ENCODE assay signal across 21 cellular contexts in genomic region chr10:29357962-29358635, GRCh38.
"Had no signal": no experiment of that assay in that cellular context is flagged by ENCODE, and none has a peak within 500 bp of the region (broad histone marks: within the 10 kb centered on the region; RNA-seq: fewer than 3 reads in every experiment).

No MANE protein-coding gene starts in this region.

- H3K4me3 ChIP-seq: ascending aorta, K562, SK-N-MC had no signal

- H3K27me3 ChIP-seq: ascending aorta had no signal

- H3K36me3 Mint-ChIP-seq: activated naive CD4-positive, alpha-beta T cell treated with anti-CD3 and anti-CD28 coated beads, Interleukin-2, amount 50 U/mL, for 72 hours; brain had no signal

- H3K9me3 Mint-ChIP-seq: activated naive CD4-positive, alpha-beta T cell treated with anti-CD3 and anti-CD28 coated beads, Interleukin-2, amount 50 U/mL, for 72 hours; activated naive CD8-positive, alpha-beta T cell treated with anti-CD3 and anti-CD28 coated beads, Interleukin-2, amount 50 U/mL, for 24 hours had no signal

- H3K4me3 Mint-ChIP-seq: activated CD8-positive, alpha-beta T cell treated with anti-CD3 and anti-CD28 coated beads, Interleukin-2, amount 10 ng/mL, durations not matched to agents 7 days and 5 days; activated naive CD8-positive, alpha-beta T cell treated with anti-CD3 and anti-CD28 coated beads, Interleukin-2, amount 50 U/mL, for 24 hours; brain had no signal

- DNase-seq: activated CD4-positive, alpha-beta T cell treated with anti-CD3 and anti-CD28 coated beads for 4 hours; activated CD4-positive, alpha-beta T cell treated with anti-CD3 and anti-CD28 coated beads, Interleukin-2, amount 50 U/mL, for 4 hours; activated CD8-positive, alpha-beta memory T cell treated with anti-CD3 and anti-CD28 coated beads, Interleukin-2, amount 50 U/mL, for 48 hours; activated CD8-positive, alpha-beta T cell treated with anti-CD3 and anti-CD28 coated beads, Interleukin-2, amount 10 ng/mL, durations not matched to agents 7 days and 5 days; activated naive CD8-positive, alpha-beta T cell treated with anti-CD3 and anti-CD28 coated beads, Interleukin-2, amount 50 U/mL, for 24 hours; activated T-cell treated with anti-CD3 and anti-CD28 coated beads, Interleukin-2, amount 50 U/mL, for 1 hour; amniotic stem cell; Karpas-422; MM.1S; NCI-H1105; NCI-H1436; NCI-H187; NCI-H2081; NCI-H510A treated with DMSO at 0.1 percent for 48 hours; SHP77 treated with DMSO at 0.1 percent for 48 hours; T-helper 1 cell had no signal

- H3K4me1 Mint-ChIP-seq: activated naive CD8-positive, alpha-beta T cell treated with anti-CD3 and anti-CD28 coated beads, Interleukin-2, amount 50 U/mL, for 24 hours had no signal

- H3K27ac Mint-ChIP-seq: activated CD8-positive, alpha-beta T cell treated with anti-CD3 and anti-CD28 coated beads, Interleukin-2, amount 10 ng/mL, durations not matched to agents 7 days and 5 days; activated naive CD4-positive, alpha-beta T cell treated with anti-CD3 and anti-CD28 coated beads, Interleukin-2, amount 50 U/mL, for 72 hours; activated naive CD8-positive, alpha-beta T cell treated with anti-CD3 and anti-CD28 coated beads, Interleukin-2, amount 50 U/mL, for 24 hours had no signal

- H3K9me3 ChIP-seq: ascending aorta had no signal

- H3K27me3 Mint-ChIP-seq: activated naive CD8-positive, alpha-beta T cell treated with anti-CD3 and anti-CD28 coated beads, Interleukin-2, amount 50 U/mL, for 24 hours; brain had no signal

- H3K27ac ChIP-seq: ascending aorta, SK-N-MC had no signal

- H3K36me3 ChIP-seq: ascending aorta had no signal
